In genomic region chr10:45373003-45373782, GRCh38 we compare ENCODE assay signal across 2 cellular contexts.
TF ChIP-seq lines count a peak whose summit lies in the region.

No MANE protein-coding gene starts in this region.

TF ChIP-seq in HEK293, 187 proteins besides CTCF, POLR2A, EP300 and RAD21 (continued from another document and continues in another):
- no peak for TF ChIP-seq ZNF518A (tag by site-specific recombination; conservative IDR thresholded peaks at IDR 0.05; ENCODE audit: low read depth)
- TF ChIP-seq ZBTB17 (tag by site-specific recombination; IDR thresholded peaks at IDR 0.05) = peak; percentile 91
- TF ChIP-seq YY1 (tag by site-specific recombination; IDR thresholded peaks at IDR 0.05) = no peak
- no peak for TF ChIP-seq ZNF629 (tag by site-specific recombination; IDR thresholded peaks at IDR 0.05)
- TF ChIP-seq MYNN (tag by site-specific recombination; IDR thresholded peaks at IDR 0.05; ENCODE audit: borderline replicate concordance) = no peak
- no peak for TF ChIP-seq ZNF398 (tag by site-specific recombination; IDR thresholded peaks at IDR 0.05)
- peak; percentile 27; the same call in 1 of the 2 replicates for TF ChIP-seq REST (tag by site-specific recombination; IDR thresholded peaks at IDR 0.05)
- no peak for TF ChIP-seq ZNF843 (tag by site-specific recombination; IDR thresholded peaks at IDR 0.05)
- no peak for TF ChIP-seq ZNF426 (tag by site-specific recombination; IDR thresholded peaks at IDR 0.05)
- no peak for TF ChIP-seq KLF8 (tag by site-specific recombination; IDR thresholded peaks at IDR 0.05)
- peak; percentile 86 for TF ChIP-seq ZBTB26 (tag by site-specific recombination; optimal IDR thresholded peaks at IDR 0.05)
- peak; percentile 38; the same call in 1 of the 2 replicates for TF ChIP-seq ZNF561 (tag by site-specific recombination; IDR thresholded peaks at IDR 0.05; ENCODE audit: borderline replicate concordance)
- TF ChIP-seq ZNF501 (tag by site-specific recombination; IDR thresholded peaks at IDR 0.05) = no peak; the same call in 1 of the 2 replicates
- TF ChIP-seq ZNF341 (tag by site-specific recombination; IDR thresholded peaks at IDR 0.05; ENCODE audit: low read depth) = 0 out of 2 replicates have a peak, but pooled peaks have one; percentile 9
- TF ChIP-seq SP7 (tag by site-specific recombination; IDR thresholded peaks at IDR 0.05) = peak; percentile 35
- TF ChIP-seq GLIS1 (tag by site-specific recombination; IDR thresholded peaks at IDR 0.05) = peak; percentile 56

TF ChIP-seq in liver, 16 proteins besides CTCF, POLR2A, EP300 and RAD21 (continued from another document):
- TF ChIP-seq GABPA (IDR thresholded peaks at IDR 0.05 in 1 of 2, conservative IDR thresholded peaks at IDR 0.05 in 1 of 2) = no peak
- no peak for TF ChIP-seq FOXA2 (IDR thresholded peaks at IDR 0.05)
- TF ChIP-seq HNF4A (conservative IDR thresholded peaks at IDR 0.05) = no peak
- no peak for TF ChIP-seq RXRA (IDR thresholded peaks at IDR 0.05)
- TF ChIP-seq HNF4G (IDR thresholded peaks at IDR 0.05) = no peak
- TF ChIP-seq EGR1 (IDR thresholded peaks at IDR 0.05; ENCODE audit: low read depth in 2 of 2) = no peak
- TF ChIP-seq ATF3 (IDR thresholded peaks at IDR 0.05) = no peak
- no peak for TF ChIP-seq SP1 (IDR thresholded peaks at IDR 0.05)
- no peak for TF ChIP-seq FOXA1 (IDR thresholded peaks at IDR 0.05)
TF ChIP-seq in liver: peak in this region for 0.
